Comparison of ENCODE assay signal across 8 cellular contexts in genomic region chr6:26104457-26105108, GRCh38. TPM values are rescaled to one million over a fixed set of nuclear protein-coding genes. Genes with fewer than 3 reads are reported as not detected.
DNase-seq lines count a peak whose midpoint lies in the region; ATAC-seq and TF ChIP-seq lines count a peak whose summit lies in the region.

No MANE protein-coding gene starts in this region.

- peak overlapping the region; percentile 99 for H3K27ac Mint-ChIP-seq in activated CD4-positive, alpha-beta T cell treated with anti-CD3 and anti-CD28 coated beads, Interleukin-2, amount 10 ng/mL, durations not matched to agents 7 days and 5 days

- peaks cover 2% of the 10 kb centered on the region for H3K27me3 Mint-ChIP-seq in activated CD4-positive, alpha-beta T cell treated with anti-CD3 and anti-CD28 coated beads, Interleukin-2, amount 10 ng/mL, durations not matched to agents 7 days and 5 days

- DNase-seq in activated CD4-positive, alpha-beta T cell treated with anti-CD3 and anti-CD28 coated beads, Interleukin-2, amount 10 ng/mL, durations not matched to agents 7 days and 5 days, result peak; percentile 25
- no peak for DNase-seq in activated CD4-positive, alpha-beta T cell treated with anti-CD3 and anti-CD28 coated beads, Interleukin-2, amount 50 U/mL, for 48 hours
- DNase-seq in NCI-H146 treated with DMSO at 0.1 percent for 48 hours (lab: John Stamatoyannopoulos, UW; ENCODE audit: unreplicated experiment) (peak; percentile 88), choroid plexus epithelial cell (ENCODE audit: low read depth) (peak; percentile 3), anterior cingulate cortex (lab: John Stamatoyannopoulos, UW) (no peak), NCI-H1694 (lab: John Stamatoyannopoulos, UW) (no peak)

- no peak for ATAC-seq in HG03521 (IDR thresholded peaks at IDR 0.05; ENCODE audit: unreplicated experiment)

- peaks cover 25% of the 10 kb centered on the region for H3K4me1 Mint-ChIP-seq in activated CD4-positive, alpha-beta T cell treated with anti-CD3 and anti-CD28 coated beads, Interleukin-2, amount 10 ng/mL, durations not matched to agents 7 days and 5 days

- CTCF ChIA-PET in activated CD4-positive, alpha-beta T cell treated with anti-CD3 and anti-CD28 coated beads, Interleukin-2, amount 10 ng/mL, durations not matched to agents 7 days and 5 days (lab: Charles Lee), result interaction anchor here (0.6 to 21.0 kb wide), 8 partner anchors 10 to 815 kb away, joined by 3 to 326 read pairs (median 4); a partner anchor contains a TSS

- no peaks in the 10 kb centered on the region for H3K36me3 ChIP-seq in mucosa of rectum (ENCODE audit: control insufficient read depth in 2 of 2, insufficient read depth in 2 of 2, low read length in 2 of 2)

- H3K4me3 ChIP-seq in choroid plexus epithelial cell (ENCODE audit: low read depth, low read length) (peak overlapping the region; percentile 67), mucosa of rectum (ENCODE audit: low read length in 2 of 2) (peak overlapping the region; percentile 77 to 87)

- H3K27ac ChIP-seq in mucosa of rectum (ENCODE audit: low read depth in 2 of 2, low read length in 2 of 2), result peak overlapping the region; percentile 93 to 97

- H3K4me1 ChIP-seq in mucosa of rectum (ENCODE audit: control insufficient read depth in 2 of 2, insufficient read depth in 2 of 2, low read length in 2 of 2), result peaks cover 13 to 18% of the 10 kb centered on the region in 2 donors

- H3K9me3 Mint-ChIP-seq in activated CD4-positive, alpha-beta T cell treated with anti-CD3 and anti-CD28 coated beads, Interleukin-2, amount 10 ng/mL, durations not matched to agents 7 days and 5 days, result peaks cover 4% of the 10 kb centered on the region

- POLR2A ChIA-PET in activated CD4-positive, alpha-beta T cell treated with anti-CD3 and anti-CD28 coated beads, Interleukin-2, amount 10 ng/mL, durations not matched to agents 7 days and 5 days (lab: Charles Lee), result interaction anchor here (0.6 to 2.9 kb wide), 9 partner anchors 19 to 1788 kb away, joined by 3 to 50 read pairs (median 7); a partner anchor contains a TSS

- H3K36me3 Mint-ChIP-seq in activated CD4-positive, alpha-beta T cell treated with anti-CD3 and anti-CD28 coated beads, Interleukin-2, amount 10 ng/mL, durations not matched to agents 7 days and 5 days (ENCODE audit: low read depth), result peaks cover 2% of the 10 kb centered on the region

- TF ChIP-seq CTCF in choroid plexus epithelial cell (conservative IDR thresholded peaks at IDR 0.05; ENCODE audit: low read depth, low read length), result no peak

- peak overlapping the region; percentile 73 to 79 for H3K9ac ChIP-seq in mucosa of rectum (ENCODE audit: low read depth in 1 of 2, low read length in 2 of 2)

- no peaks in the 10 kb centered on the region for H3K9me3 ChIP-seq in mucosa of rectum (ENCODE audit: control insufficient read depth in 2 of 2, low read length in 2 of 2)

- no peaks in the 10 kb centered on the region for H3K27me3 ChIP-seq in mucosa of rectum (ENCODE audit: control insufficient read depth in 2 of 2, insufficient read depth in 2 of 2, low read length in 2 of 2)

- H3K4me3 Mint-ChIP-seq in activated CD4-positive, alpha-beta T cell treated with anti-CD3 and anti-CD28 coated beads, Interleukin-2, amount 10 ng/mL, durations not matched to agents 7 days and 5 days, result peak overlapping the region; percentile 84

RNA-seq across cellular contexts. Expression of gene HFE, which starts 17.4 kb away (rescaled TPM):
- 1 to 10 TPM; 3.0 to 3.5 TPM for total RNA-seq in activated CD4-positive, alpha-beta T cell treated with anti-CD3 and anti-CD28 coated beads, Interleukin-2, amount 10 ng/mL, durations not matched to agents 7 days and 5 days

Comparison
In these comparisons a context has a peak if more than half of its experiments do, and no peak if none do; other contexts are left out.
1. DNase-seq: peak in activated CD4-positive, alpha-beta T cell treated with anti-CD3 and anti-CD28 coated beads, Interleukin-2, amount 10 ng/mL, durations not matched to agents 7 days and 5 days (single experiment), NCI-H146 treated with DMSO at 0.1 percent for 48 hours (single experiment) and choroid plexus epithelial cell (single experiment); none in activated CD4-positive, alpha-beta T cell treated with anti-CD3 and anti-CD28 coated beads, Interleukin-2, amount 50 U/mL, for 48 hours (0 of 2), anterior cingulate cortex (0 of 58) and NCI-H1694 (single experiment).